ENCODE assay signal across 8 cellular contexts in the genomic region with DNA sequence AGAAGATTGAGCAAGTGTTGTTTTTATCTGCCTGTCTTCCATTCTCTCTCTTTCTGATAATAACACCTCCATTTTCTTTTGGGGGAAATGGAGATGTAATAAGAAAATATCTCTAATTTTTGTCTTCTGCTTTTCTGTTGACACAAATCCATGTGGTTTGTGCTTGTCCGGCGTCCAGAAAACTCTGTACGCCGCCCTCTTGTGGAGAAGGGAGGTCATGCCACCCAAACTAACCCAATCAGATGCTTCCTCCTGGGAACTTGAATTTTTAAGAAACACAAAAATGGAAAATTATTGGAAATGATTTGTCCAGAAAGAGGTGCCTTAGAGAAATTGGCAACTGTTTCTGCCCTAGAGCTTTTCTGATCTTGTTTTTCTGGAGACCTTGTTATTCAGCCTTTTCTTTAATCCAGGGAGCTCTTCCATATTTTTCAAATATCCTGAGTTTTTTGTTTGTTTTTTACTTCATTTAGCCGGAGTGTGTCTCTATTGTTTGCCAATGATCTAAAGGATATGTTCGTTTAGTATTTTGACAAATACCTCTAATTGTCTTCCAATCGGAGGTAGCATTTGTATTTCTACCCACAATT. TPM values are rescaled to one million over a fixed set of nuclear protein-coding genes. Genes with fewer than 3 reads are reported as not detected.
A peak's percentile ranks its signal among the peaks of the same experiment; 100 is the strongest.
DNase-seq lines count a peak whose midpoint lies in the region; ATAC-seq, FAIRE-seq and TF ChIP-seq lines count a peak whose summit lies in the region.

No MANE protein-coding gene starts in this region.

- TF ChIP-seq CTCF in Caco-2 (IDR thresholded peaks at IDR 0.05; ENCODE audit: insufficient read depth in 1 of 2, low read depth in 1 of 2, low read length in 1 of 2, severe bottlenecking in 1 of 2, unreplicated experiment in 1 of 2) (peak; percentile 76 to 78), astrocyte (IDR thresholded peaks at IDR 0.05; ENCODE audit: insufficient read depth, low read depth, low read length) (peak; percentile 82)

- no peaks in the 10 kb centered on the region for H4K20me1 ChIP-seq in astrocyte (ENCODE audit: insufficient read depth, low read length)

- no peak overlapping the region for H2AFZ ChIP-seq in astrocyte (ENCODE audit: low read depth, low read length)

- no peaks in the 10 kb centered on the region for H3K36me3 ChIP-seq in Caco-2 (ENCODE audit: control insufficient read depth, insufficient read depth, low read length)
- H3K36me3 ChIP-seq in astrocyte (ENCODE audit: insufficient read depth, low read length) = no peaks in the 10 kb centered on the region

- no peak overlapping the region for H3K4me3 ChIP-seq in Caco-2 (ENCODE audit: low read depth, low read length)
- no peak overlapping the region for H3K4me3 ChIP-seq in astrocyte (ENCODE audit: insufficient read depth, low read depth, low read length)

- intact Hi-C loops in Caco-2 (cut with micrococcal nuclease; ENCODE audit: unreplicated experiment) = no loop called here

- H3K27me3 Mint-ChIP-seq in Caco-2 (ENCODE audit: insufficient read depth, unreplicated experiment) = peaks cover 16% of the 10 kb centered on the region
- H3K27me3 Mint-ChIP-seq in astrocyte (ENCODE audit: low read depth, unreplicated experiment) = peaks cover 8% of the 10 kb centered on the region

- H3K9ac ChIP-seq in astrocyte (ENCODE audit: low read length) = no peak overlapping the region

- no peak for ATAC-seq in HG03045 (IDR thresholded peaks at IDR 0.05; ENCODE audit: unreplicated experiment)

- DNase-seq in Caco-2 = peak in 1 of 2 experiments; percentile 53
- peak; percentile 71 for DNase-seq in HEK293T (ENCODE audit: extremely low spot score)
- DNase-seq in OCI-M1 (lab: John Stamatoyannopoulos, UW) = peak; percentile 86
- DNase-seq in astrocyte (ENCODE audit: low read depth) = no peak
- DNase-seq in inferior parietal cortex (ENCODE audit: extremely low spot score) = peak; percentile 75
- peak; percentile 26 for DNase-seq in stimulated activated CD8-positive, alpha-beta memory T cell treated with anti-CD3 and anti-CD28 coated beads, Interleukin-12 subunit alpha, Interleukin-12 subunit beta, amount 100 ng/mL, for 1 hour (ENCODE audit: low read depth)
- no peak for DNase-seq in NCI-H2107 (lab: John Stamatoyannopoulos, UW)

- H3K9me3 Mint-ChIP-seq in Caco-2 (ENCODE audit: unreplicated experiment) (peaks cover 9% of the 10 kb centered on the region), astrocyte (ENCODE audit: unreplicated experiment) (peaks cover 11% of the 10 kb centered on the region)

- H3K79me2 ChIP-seq in astrocyte (ENCODE audit: insufficient read depth, low read length) = no peaks in the 10 kb centered on the region

- no peak for FAIRE-seq in astrocyte (lab: Jason Lieb, UNC)

- peaks cover 7% of the 10 kb centered on the region for H3K9me3 ChIP-seq in Caco-2
- H3K9me3 ChIP-seq in astrocyte (ENCODE audit: insufficient read depth, low read depth, low read length) = no peaks in the 10 kb centered on the region

- H3K27ac Mint-ChIP-seq in Caco-2 (ENCODE audit: unreplicated experiment) (no peak overlapping the region), astrocyte (ENCODE audit: unreplicated experiment) (no peak overlapping the region)

- no peaks in the 10 kb centered on the region for H3K4me1 ChIP-seq in Caco-2
- H3K4me1 ChIP-seq in astrocyte (ENCODE audit: insufficient read depth, low read length) = no peaks in the 10 kb centered on the region

- H3K4me3 Mint-ChIP-seq in Caco-2 (ENCODE audit: unreplicated experiment) (no peak overlapping the region), astrocyte (ENCODE audit: unreplicated experiment) (no peak overlapping the region)

- POLR2A ChIA-PET in Caco-2 (lab: Charles Lee) = no interaction called here
- POLR2A ChIA-PET in HEK293T (lab: Yijun Ruan, JAX) = no interaction called here

- H3K4me2 ChIP-seq in astrocyte (ENCODE audit: low read length) = no peak overlapping the region

- no peak overlapping the region for H3K27ac ChIP-seq in astrocyte (ENCODE audit: low read depth, low read length)

- H3K27me3 ChIP-seq in Caco-2 (replicated peaks; ENCODE audit: control insufficient read depth, insufficient read depth, low read length) (no peaks in the 10 kb centered on the region), astrocyte (ENCODE audit: insufficient read depth, low read length) (peaks cover 4% of the 10 kb centered on the region)

- CTCF ChIA-PET in Caco-2 (lab: Charles Lee) (no interaction called here), HEK293T (lab: Yijun Ruan, JAX) (interaction anchor here (0.5 to 0.7 kb wide), 2 partner anchors 31 to 799 kb away, joined by 3 read pairs; no protein-coding TSS in a partner anchor)

- BruUV-seq in Caco-2 (replicated peaks; lab: Mats Ljungman, UMichigan) = no TSS peak

- no peaks in the 10 kb centered on the region for H3K36me3 Mint-ChIP-seq in Caco-2 (ENCODE audit: insufficient read depth, unreplicated experiment)
- no peaks in the 10 kb centered on the region for H3K36me3 Mint-ChIP-seq in astrocyte (ENCODE audit: low read depth, unreplicated experiment)

- no peaks in the 10 kb centered on the region for H3K4me1 Mint-ChIP-seq in Caco-2 (ENCODE audit: low read depth, unreplicated experiment)
- no peaks in the 10 kb centered on the region for H3K4me1 Mint-ChIP-seq in astrocyte (ENCODE audit: low read depth, unreplicated experiment)

TF ChIP-seq in HEK293T, 16 proteins besides CTCF, POLR2A, EP300 and RAD21:
- TF ChIP-seq L3MBTL2 (conservative IDR thresholded peaks at IDR 0.05) = no peak
- TF ChIP-seq ARNT (IDR thresholded peaks at IDR 0.05) = no peak
- TF ChIP-seq LEF1 (IDR thresholded peaks at IDR 0.05; ENCODE audit: borderline replicate concordance) = no peak
- no peak for TF ChIP-seq ZNF384 (IDR thresholded peaks at IDR 0.05)
- TF ChIP-seq SUZ12 (IDR thresholded peaks at IDR 0.05) = no peak
- no peak for TF ChIP-seq FOXM1 (IDR thresholded peaks at IDR 0.05; ENCODE audit: borderline replicate concordance)
- no peak for TF ChIP-seq CTBP1 (IDR thresholded peaks at IDR 0.05; ENCODE audit: borderline replicate concordance)
- TF ChIP-seq NFRKB (IDR thresholded peaks at IDR 0.05) = no peak
- TF ChIP-seq FOXK2 (IDR thresholded peaks at IDR 0.05) = no peak
- TF ChIP-seq BHLHE40 (IDR thresholded peaks at IDR 0.05; ENCODE audit: borderline replicate concordance) = no peak
- no peak for TF ChIP-seq FOXA1 (IDR thresholded peaks at IDR 0.05)
- TF ChIP-seq ELF4 (IDR thresholded peaks at IDR 0.05) = no peak
- no peak for TF ChIP-seq TARDBP (IDR thresholded peaks at IDR 0.05)
- no peak for TF ChIP-seq HDGF (IDR thresholded peaks at IDR 0.05; ENCODE audit: borderline replicate concordance)

RNA-seq across cellular contexts. Expression of a gene that starts 17.8 kb away (rescaled TPM):
- not detected in 2 replicates for total RNA-seq in Caco-2 (2022)
- 6.3 and 8.6 TPM in 2 replicates for total RNA-seq in astrocyte

Comparison
In these comparisons a context has a peak if more than half of its experiments do, and no peak if none do; other contexts are left out.
1. DNase-seq: peak in HEK293T (single experiment), OCI-M1 (single experiment), inferior parietal cortex (single experiment) and stimulated activated CD8-positive, alpha-beta memory T cell treated with anti-CD3 and anti-CD28 coated beads, Interleukin-12 subunit alpha, Interleukin-12 subunit beta, amount 100 ng/mL, for 1 hour (single experiment); none in astrocyte (single experiment) and NCI-H2107 (single experiment).